Comparison of ENCODE assay signal across 23 cellular contexts in the genomic region with DNA sequence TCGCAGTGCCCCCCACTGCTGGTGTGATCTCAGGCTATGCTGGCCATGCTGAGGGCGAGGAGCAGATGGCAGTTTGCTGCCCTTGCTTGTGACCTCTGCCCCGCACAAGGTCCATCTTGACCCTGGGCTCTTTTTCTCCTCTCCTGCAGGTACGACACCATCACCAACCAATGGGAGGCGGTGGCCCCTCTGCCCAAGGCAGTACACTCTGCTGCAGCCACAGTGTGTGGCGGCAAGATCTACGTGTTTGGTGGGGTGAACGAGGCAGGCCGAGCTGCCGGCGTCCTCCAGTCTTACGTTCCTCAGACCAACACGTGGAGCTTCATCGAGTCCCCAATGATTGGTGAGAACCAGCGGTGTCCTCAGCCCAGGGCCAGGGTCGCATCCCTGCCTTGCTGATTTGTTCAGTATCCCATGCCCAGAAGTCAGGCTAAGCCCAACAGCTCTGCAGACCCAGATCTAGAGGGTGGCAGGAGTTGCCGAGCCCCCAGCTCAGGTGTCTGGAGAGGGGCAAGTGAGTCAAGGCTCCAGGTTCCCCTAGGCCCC.
A peak's percentile ranks its signal among the peaks of the same experiment; 100 is the strongest.
DNase-seq lines count a peak whose midpoint lies in the region; ATAC-seq and TF ChIP-seq lines count a peak whose summit lies in the region.
"Had no signal": no experiment of that assay in that cellular context is flagged by ENCODE, and none has a peak within 500 bp of the region (broad histone marks: within the 10 kb centered on the region; RNA-seq: fewer than 3 reads in every experiment).

No MANE protein-coding gene starts in this region.

- H3K23ac ChIP-seq in H9 (ENCODE audit: insufficient read length, low read depth, low read length): no peak overlapping the region

- DNase-seq in activated CD8-positive, alpha-beta memory T cell treated with anti-CD3 and anti-CD28 coated beads, Interleukin-2, amount 50 U/mL, for 4 hours: peak; percentile 11
- DNase-seq in activated CD8-positive, alpha-beta memory T cell treated with anti-CD3 and anti-CD28 coated beads for 24 hours: no peak
- DNase-seq in H9: peak; percentile 26
- peak; percentile 4 for DNase-seq in iPS-NIHi11 (ENCODE audit: low spot score)
- DNase-seq in osteocyte (ENCODE audit: extremely low spot score, unreplicated experiment): peak; percentile 80
- no peak for DNase-seq in gastrocnemius medialis
- DNase-seq in MG63: no peak
- DNase-seq: Calu3; CD8-positive, alpha-beta T cell; GF-D8; GM23248; Karpas-422; NCI-H1048; NCI-H146; NCI-H2029 treated with DMSO at 0.1 percent for 48 hours; NCI-H446 treated with DMSO at 0.1 percent for 48 hours; NCI-H69; NK-92 treated with Interleukin-12 subunit alpha and Interleukin-12 subunit beta, amount 100 ng/mL, for 24 hours; SHP77 had no signal

- H3K27me3 ChIP-seq in H9 (ENCODE audit: insufficient read depth, low read length): no peaks in the 10 kb centered on the region
- H3K27me3 ChIP-seq in gastrocnemius medialis: no peaks in the 10 kb centered on the region
- H3K27me3 ChIP-seq in MG63: no peaks in the 10 kb centered on the region
- H3K27me3 ChIP-seq: BLaER1 treated with 17β-estradiol and CSF1 and Interleukin-3, amounts not matched to agents 10 nM and 100 nM had no signal

- H2BK12ac ChIP-seq in H9 (ENCODE audit: insufficient read length, low read depth, low read length): no peak overlapping the region

- H3K14ac ChIP-seq in H9 (ENCODE audit: insufficient read depth, low read length): no peak overlapping the region

- H3K27me3 Mint-ChIP-seq in H9 (ENCODE audit: low read depth) (no peaks in the 10 kb centered on the region), osteocyte (ENCODE audit: unreplicated experiment) (no peaks in the 10 kb centered on the region)

- H2BK15ac ChIP-seq in H9 (ENCODE audit: low read depth, low read length): no peak overlapping the region

- H4K8ac ChIP-seq in H9 (replicated peaks; ENCODE audit: insufficient read length, low read depth, low read length): no peak overlapping the region

- H3K23me2 ChIP-seq in H9 (ENCODE audit: insufficient read length, low read depth, low read length, poor library complexity, severe bottlenecking): no peaks in the 10 kb centered on the region

- no peak overlapping the region for H3K9ac ChIP-seq in H9 (ENCODE audit: extremely low read depth, insufficient read length, low read length)
- H3K9ac ChIP-seq: BLaER1 treated with 17β-estradiol and CSF1 and Interleukin-3, amounts not matched to agents 10 nM and 100 nM; GM23248 had no signal

- H3K79me2 ChIP-seq in H9 (ENCODE audit: insufficient read depth, low read length): no peaks in the 10 kb centered on the region

- intact Hi-C loops in gastrocnemius medialis (cut with DNase I; ENCODE audit: low total_unique reads): no loop called here

- H4K20me1 ChIP-seq in H9 (ENCODE audit: control insufficient read depth, insufficient read depth, insufficient read length): no peaks in the 10 kb centered on the region
- H4K20me1 ChIP-seq: BLaER1 treated with 17β-estradiol and CSF1 and Interleukin-3, amounts not matched to agents 10 nM and 100 nM had no signal

- H2BK120ac ChIP-seq in H9 (ENCODE audit: low read depth, low read length, poor library complexity, severe bottlenecking): no peak overlapping the region

- H2AK5ac ChIP-seq in H9 (ENCODE audit: insufficient read length, low read length): no peak overlapping the region

- no peak overlapping the region for H4K5ac ChIP-seq in H9 (ENCODE audit: insufficient read length, low read depth, low read length)

- H3K4me3 Mint-ChIP-seq in H9: no peak overlapping the region
- no peak overlapping the region for H3K4me3 Mint-ChIP-seq in osteocyte (ENCODE audit: unreplicated experiment)
- H3K4me3 Mint-ChIP-seq: CD8-positive, alpha-beta T cell had no signal

- no peak overlapping the region for H2BK20ac ChIP-seq in H9 (ENCODE audit: low read depth, low read length, poor library complexity, severe bottlenecking)

- no peaks in the 10 kb centered on the region for H3K4me1 ChIP-seq in H9 (ENCODE audit: insufficient read depth, low read length)
- peaks cover 12 to 18% of the 10 kb centered on the region in 2 donors for H3K4me1 ChIP-seq in gastrocnemius medialis

- no peak overlapping the region for H3K4me3 ChIP-seq in gastrocnemius medialis
- no peak overlapping the region for H3K4me3 ChIP-seq in MG63
- H3K4me3 ChIP-seq: BLaER1 treated with 17β-estradiol and CSF1 and Interleukin-3, amounts not matched to agents 10 nM and 100 nM; GM23248; SK-N-MC had no signal

- no peak overlapping the region for H2AFZ ChIP-seq in H9 (ENCODE audit: low read length)
- H2AFZ ChIP-seq: GM23248 had no signal

- H3K36me3 Mint-ChIP-seq in H9 (ENCODE audit: insufficient read depth in 1 of 3, low read depth in 3 of 3) (peaks cover 11 to 16% (median 12%) of the 10 kb centered on the region in 3 experiments), osteocyte (ENCODE audit: unreplicated experiment) (peaks cover 36% of the 10 kb centered on the region)

- no peaks in the 10 kb centered on the region for H3K9me3 ChIP-seq in H9 (ENCODE audit: control insufficient read depth, low read depth, low read length)
- no peaks in the 10 kb centered on the region for H3K9me3 ChIP-seq in gastrocnemius medialis
- H3K9me3 ChIP-seq in MG63: peaks cover 5% of the 10 kb centered on the region; the same call in 1 of the 2 replicates

- H3K56ac ChIP-seq in H9 (ENCODE audit: insufficient read length, low read depth, low read length): no peak overlapping the region

- TF ChIP-seq CTCF in H9 (conservative IDR thresholded peaks at IDR 0.05) (no peak), osteocyte (IDR thresholded peaks at IDR 0.05) (no peak), gastrocnemius medialis (IDR thresholded peaks at IDR 0.05 in 4 of 5, conservative IDR thresholded peaks at IDR 0.05 in 1 of 5) (no peak)

- H3K4me1 Mint-ChIP-seq in H9 (peaks cover 3 to 8% of the 10 kb centered on the region in 2 experiments; a peak in 2 of 4 replicates), osteocyte (ENCODE audit: unreplicated experiment) (peaks cover 3% of the 10 kb centered on the region)

- no peak overlapping the region for H3K4me2 ChIP-seq in H9 (ENCODE audit: insufficient read depth, insufficient read length, low read length)

- 0 out of 7 replicates have a peak overlapping the region, but pooled peaks of 1 of the 3 experiments have one; percentile 26 for H3K27ac Mint-ChIP-seq in H9
- H3K27ac Mint-ChIP-seq in osteocyte (ENCODE audit: unreplicated experiment): no peak overlapping the region
- H3K27ac Mint-ChIP-seq: CD8-positive, alpha-beta T cell had no signal

- peaks cover 0 to 9% of the 10 kb centered on the region in 2 donors for H3K36me3 ChIP-seq in gastrocnemius medialis
- peaks cover 15% of the 10 kb centered on the region for H3K36me3 ChIP-seq in MG63

- no peak overlapping the region for H3K4ac ChIP-seq in H9 (ENCODE audit: low read depth, low read length)

- TF ChIP-seq POLR2A in gastrocnemius medialis (IDR thresholded peaks at IDR 0.05): no peak

- no peak overlapping the region for H3T11ph ChIP-seq in H9 (ENCODE audit: low read length)

- H2BK5ac ChIP-seq in H9 (ENCODE audit: insufficient read length, low read length): no peak overlapping the region

- H3K18ac ChIP-seq in H9 (ENCODE audit: insufficient read length, low read depth, low read length): no peak overlapping the region

- no peak for ATAC-seq in gastrocnemius medialis
- ATAC-seq in HG02571 (IDR thresholded peaks at IDR 0.05; ENCODE audit: unreplicated experiment): no peak
- ATAC-seq: CD8-positive, alpha-beta T cell had no signal

- no peaks in the 10 kb centered on the region for H3K79me1 ChIP-seq in H9 (ENCODE audit: insufficient read depth, low read depth, low read length, poor library complexity, severe bottlenecking)

- H4K91ac ChIP-seq in H9 (ENCODE audit: insufficient read length, low read depth, low read length): no peak overlapping the region

- WGBS in H9 (ENCODE audit: extremely low coverage, insufficient read length, low lambda C conversion rate): no CpG with 5 or more reads among the region's 17 CpGs

- peaks cover 7% of the 10 kb centered on the region in 2 experiments; a peak in 3 of 5 replicates for H3K9me3 Mint-ChIP-seq in H9
- peaks cover 8% of the 10 kb centered on the region for H3K9me3 Mint-ChIP-seq in osteocyte (ENCODE audit: unreplicated experiment)
- H3K9me3 Mint-ChIP-seq: CD8-positive, alpha-beta T cell had no signal

- H3K27ac ChIP-seq in H9 (ENCODE audit: insufficient read length, low read depth, low read length): no peak overlapping the region
- no peak overlapping the region for H3K27ac ChIP-seq in gastrocnemius medialis
- H3K27ac ChIP-seq: BLaER1 treated with 17β-estradiol and CSF1 and Interleukin-3, amounts not matched to agents 10 nM and 100 nM; GM23248; HL-60; SK-N-MC had no signal

- in situ Hi-C loops in gastrocnemius medialis (cut with MboI; ENCODE audit: low sequenced_read_pairs in 4 of 4): no loop called here

Comparison
In these comparisons a context has a peak if more than half of its experiments do, and no peak if none do; other contexts are left out.
1. DNase-seq: peak in activated CD8-positive, alpha-beta memory T cell treated with anti-CD3 and anti-CD28 coated beads, Interleukin-2, amount 50 U/mL, for 4 hours (single experiment), H9 (single experiment), iPS-NIHi11 (single experiment) and osteocyte (single experiment); none in activated CD8-positive, alpha-beta memory T cell treated with anti-CD3 and anti-CD28 coated beads for 24 hours (single experiment), gastrocnemius medialis (0 of 2) and MG63 (single experiment).